Comparison of ENCODE assay signal across 10 cellular contexts in the genomic region with DNA sequence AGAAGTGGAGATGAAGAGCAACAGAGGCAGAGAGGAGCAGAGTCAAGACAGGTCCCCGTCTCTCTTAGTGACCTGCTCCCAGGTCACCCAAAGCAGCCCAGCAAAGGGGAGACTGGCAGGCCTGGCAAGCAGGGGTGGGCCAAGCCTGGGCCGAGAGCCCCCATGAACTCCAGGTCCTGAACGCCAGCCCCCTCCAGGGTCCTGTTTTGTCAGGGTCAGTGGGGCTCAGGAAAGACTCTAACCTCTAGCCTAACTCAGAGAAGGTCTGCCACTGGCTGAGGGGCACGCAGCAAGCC. TPM values are rescaled to one million over a fixed set of nuclear protein-coding genes. Genes with fewer than 3 reads are reported as not detected.
A peak's percentile ranks its signal among the peaks of the same experiment; 100 is the strongest.
DNase-seq lines count a peak whose midpoint lies in the region; TF ChIP-seq lines count a peak whose summit lies in the region.
"Had no signal": no experiment of that assay in that cellular context is flagged by ENCODE, and none has a peak within 500 bp of the region (broad histone marks: within the 10 kb centered on the region; RNA-seq: fewer than 3 reads in every experiment).

No MANE protein-coding gene starts in this region.

- peak overlapping the region; percentile 88 for H3K27ac ChIP-seq in layer of hippocampus (ENCODE audit: low read depth, low read length)
- no peak overlapping the region for H3K27ac ChIP-seq in suprapubic skin

- H3K36me3 Mint-ChIP-seq in activated CD4-positive, alpha-beta T cell treated with anti-CD3 and anti-CD28 coated beads, Interleukin-2, amount 10 ng/mL, durations not matched to agents 7 days and 5 days (ENCODE audit: low read depth), result peaks cover 48% of the 10 kb centered on the region
- peaks cover 20% of the 10 kb centered on the region for H3K36me3 Mint-ChIP-seq in activated naive CD8-positive, alpha-beta T cell treated with anti-CD3 and anti-CD28 coated beads for 36 hours

- no peak for TF ChIP-seq POLR2A in suprapubic skin (IDR thresholded peaks at IDR 0.05)

- no peaks in the 10 kb centered on the region for H3K9me3 ChIP-seq in suprapubic skin

- H3K27me3 Mint-ChIP-seq in activated CD4-positive, alpha-beta T cell treated with anti-CD3 and anti-CD28 coated beads, Interleukin-2, amount 10 ng/mL, durations not matched to agents 7 days and 5 days, result no peaks in the 10 kb centered on the region
- H3K27me3 Mint-ChIP-seq in activated naive CD8-positive, alpha-beta T cell treated with anti-CD3 and anti-CD28 coated beads for 36 hours, result no peaks in the 10 kb centered on the region

- POLR2A ChIA-PET in activated CD4-positive, alpha-beta T cell treated with anti-CD3 and anti-CD28 coated beads, Interleukin-2, amount 10 ng/mL, durations not matched to agents 7 days and 5 days (lab: Charles Lee), result no interaction called here

- H3K27me3 ChIP-seq in layer of hippocampus (ENCODE audit: control insufficient read depth, insufficient read depth, low read length) (no peaks in the 10 kb centered on the region), suprapubic skin (no peaks in the 10 kb centered on the region)

- H3K9me3 Mint-ChIP-seq in activated CD4-positive, alpha-beta T cell treated with anti-CD3 and anti-CD28 coated beads, Interleukin-2, amount 10 ng/mL, durations not matched to agents 7 days and 5 days, result no peaks in the 10 kb centered on the region
- H3K9me3 Mint-ChIP-seq in activated naive CD8-positive, alpha-beta T cell treated with anti-CD3 and anti-CD28 coated beads for 36 hours, result no peaks in the 10 kb centered on the region

- TF ChIP-seq CTCF in suprapubic skin (IDR thresholded peaks at IDR 0.05), result no peak

- peaks cover 73% of the 10 kb centered on the region for H3K4me1 Mint-ChIP-seq in activated CD4-positive, alpha-beta T cell treated with anti-CD3 and anti-CD28 coated beads, Interleukin-2, amount 10 ng/mL, durations not matched to agents 7 days and 5 days
- H3K4me1 Mint-ChIP-seq in activated naive CD8-positive, alpha-beta T cell treated with anti-CD3 and anti-CD28 coated beads for 36 hours, result peaks cover 21% of the 10 kb centered on the region

- TF ChIP-seq EP300 in suprapubic skin (IDR thresholded peaks at IDR 0.05), result no peak

- peak overlapping the region; percentile 83 for H3K4me3 ChIP-seq in suprapubic skin

- peaks cover 64% of the 10 kb centered on the region for H3K4me1 ChIP-seq in suprapubic skin

- CTCF ChIA-PET in activated CD4-positive, alpha-beta T cell treated with anti-CD3 and anti-CD28 coated beads, Interleukin-2, amount 10 ng/mL, durations not matched to agents 7 days and 5 days (lab: Charles Lee), result interaction anchor here (0.6 kb wide), 1 partner anchor 176 kb away, joined by 3 read pairs; no protein-coding TSS in a partner anchor

- no peak for DNase-seq in activated CD4-positive, alpha-beta T cell treated with anti-CD3 and anti-CD28 coated beads, Interleukin-2, amount 10 ng/mL, durations not matched to agents 7 days and 5 days
- DNase-seq in activated CD4-positive, alpha-beta T cell treated with anti-CD3 and anti-CD28 coated beads, Interleukin-2, amount 50 U/mL, for 1 hour, result no peak
- DNase-seq in activated naive CD8-positive, alpha-beta T cell treated with anti-CD3 and anti-CD28 coated beads for 36 hours, result no peak
- no peak for DNase-seq in suprapubic skin (ENCODE audit: low spot score in 2 of 2)
- DNase-seq in NCI-H82 (lab: John Stamatoyannopoulos, UW), result no peak
- DNase-seq in NCI-H146 treated with DMSO at 0.1 percent for 48 hours (lab: John Stamatoyannopoulos, UW; ENCODE audit: unreplicated experiment), result no peak
- DNase-seq in kidney tubule cell (ENCODE audit: low spot score), result no peak
- DNase-seq: activated naive CD4-positive, alpha-beta T cell; NCI-H2081 treated with DMSO at 0.1 percent for 48 hours had no signal

- WGBS in suprapubic skin, result 72% methylated on average over 4 of the region's 4 CpGs

- peaks cover 4% of the 10 kb centered on the region for H3K36me3 ChIP-seq in suprapubic skin

- peak overlapping the region; percentile 82 for H3K4me3 Mint-ChIP-seq in activated CD4-positive, alpha-beta T cell treated with anti-CD3 and anti-CD28 coated beads, Interleukin-2, amount 10 ng/mL, durations not matched to agents 7 days and 5 days
- H3K4me3 Mint-ChIP-seq in activated naive CD8-positive, alpha-beta T cell treated with anti-CD3 and anti-CD28 coated beads for 36 hours, result peak overlapping the region; percentile 86

- peak overlapping the region; percentile 82 for H3K27ac Mint-ChIP-seq in activated CD4-positive, alpha-beta T cell treated with anti-CD3 and anti-CD28 coated beads, Interleukin-2, amount 10 ng/mL, durations not matched to agents 7 days and 5 days
- peak overlapping the region; percentile 60 for H3K27ac Mint-ChIP-seq in activated naive CD8-positive, alpha-beta T cell treated with anti-CD3 and anti-CD28 coated beads for 36 hours

RNA-seq across cellular contexts. Expression of gene NECAB3, which starts 1.2 kb away (rescaled TPM):
- total RNA-seq in activated CD4-positive, alpha-beta T cell treated with anti-CD3 and anti-CD28 coated beads, Interleukin-2, amount 10 ng/mL, durations not matched to agents 7 days and 5 days, result 10 to 100 TPM; 48.2 to 54.3 TPM
- 10 to 100 TPM; 10.7 to 12.0 TPM for total RNA-seq in activated naive CD8-positive, alpha-beta T cell treated with anti-CD3 and anti-CD28 coated beads for 36 hours
- 10 to 100 TPM; 19.9 to 37.5 (median 22.1) TPM for total RNA-seq in suprapubic skin

RNA-seq across cellular contexts. Expression of gene ACTL10, which starts 6.3 kb away (rescaled TPM):
- 1 to 10 TPM; 2.4 to 4.1 TPM for total RNA-seq in activated CD4-positive, alpha-beta T cell treated with anti-CD3 and anti-CD28 coated beads, Interleukin-2, amount 10 ng/mL, durations not matched to agents 7 days and 5 days
- total RNA-seq in activated naive CD8-positive, alpha-beta T cell treated with anti-CD3 and anti-CD28 coated beads for 36 hours, result 1 to 10 TPM; 4.1 TPM
- total RNA-seq in suprapubic skin, result 1 to 10 TPM; 1.3 to 4.9 (median 3.0) TPM

RNA-seq across cellular contexts. Expression of gene C20orf144, which starts 10.9 kb away (rescaled TPM):
- under 1 TPM; 0.15 to 0.25 TPM for total RNA-seq in activated CD4-positive, alpha-beta T cell treated with anti-CD3 and anti-CD28 coated beads, Interleukin-2, amount 10 ng/mL, durations not matched to agents 7 days and 5 days
- under 1 TPM; 0.10 to 0.21 TPM for total RNA-seq in activated naive CD8-positive, alpha-beta T cell treated with anti-CD3 and anti-CD28 coated beads for 36 hours
- total RNA-seq in suprapubic skin, result not detected

RNA-seq across cellular contexts. Expression of gene E2F1, which starts 13.1 kb away (rescaled TPM):
- 10 to 100 TPM; 64.9 to 69.8 TPM for total RNA-seq in activated CD4-positive, alpha-beta T cell treated with anti-CD3 and anti-CD28 coated beads, Interleukin-2, amount 10 ng/mL, durations not matched to agents 7 days and 5 days
- 10 to 100 TPM; 76.1 to 79.6 TPM for total RNA-seq in activated naive CD8-positive, alpha-beta T cell treated with anti-CD3 and anti-CD28 coated beads for 36 hours
- 1 to 10 TPM; 3.5 to 5.6 (median 4.6) TPM for total RNA-seq in suprapubic skin

RNA-seq across cellular contexts. Expression of gene PXMP4, which starts 47.0 kb away (rescaled TPM):
- 10 to 100 TPM; 19.1 to 21.8 TPM for total RNA-seq in activated CD4-positive, alpha-beta T cell treated with anti-CD3 and anti-CD28 coated beads, Interleukin-2, amount 10 ng/mL, durations not matched to agents 7 days and 5 days
- total RNA-seq in activated naive CD8-positive, alpha-beta T cell treated with anti-CD3 and anti-CD28 coated beads for 36 hours, result 1 to 10 TPM; 6.9 to 7.3 TPM
- total RNA-seq in suprapubic skin, result 10 to 100 TPM in 3 of 4 donors, 1 to 10 TPM in 1; 8.7 to 32.4 (median 24.3) TPM
